In the genomic region with DNA sequence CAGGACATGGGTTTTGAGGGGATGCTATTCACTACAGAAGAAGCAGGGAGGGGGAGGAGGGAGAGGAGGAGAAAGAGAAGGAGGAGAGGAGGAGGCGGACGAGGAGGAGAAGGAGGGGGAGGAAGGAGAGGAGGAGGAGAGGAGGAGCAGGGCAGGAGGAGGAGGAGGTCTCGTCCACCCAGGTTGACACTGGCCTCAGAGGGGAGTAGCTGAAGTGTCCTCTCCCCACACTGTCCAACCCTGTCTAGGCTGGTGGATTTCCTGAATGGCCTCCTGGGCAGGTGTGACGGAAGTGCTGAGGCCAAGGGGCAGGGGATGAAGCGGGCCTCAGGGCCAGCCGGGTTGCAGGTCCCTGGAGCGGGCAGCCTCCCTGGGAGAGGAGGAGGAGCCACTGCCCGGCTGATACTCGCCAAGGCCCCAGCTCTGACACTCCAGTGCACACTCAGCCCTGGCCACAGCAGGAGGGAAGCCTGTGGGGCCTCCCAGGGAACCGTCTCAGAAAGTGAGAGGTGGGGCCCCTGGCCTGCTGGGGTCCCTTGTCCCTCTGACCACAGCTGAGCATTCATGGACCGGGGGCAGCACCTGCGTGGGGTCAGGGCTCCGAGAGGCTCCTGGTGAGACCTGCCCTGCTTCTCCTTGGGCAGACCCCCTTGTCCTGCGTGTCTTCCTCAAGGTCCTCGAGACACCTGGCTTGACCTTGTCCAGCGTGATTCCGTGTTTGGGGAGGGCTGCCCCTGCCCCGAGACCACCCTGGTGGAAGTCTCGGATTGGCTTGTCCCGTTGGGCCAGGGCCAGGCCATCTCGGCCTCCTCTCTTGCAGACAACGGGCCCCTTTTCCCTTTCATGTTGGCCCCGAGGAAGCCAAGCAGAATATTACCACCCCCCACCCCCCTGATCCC, we compare ENCODE assay signal across 15 cellular contexts.
DNase-seq lines count a peak whose midpoint lies in the region; ATAC-seq and TF ChIP-seq lines count a peak whose summit lies in the region.
"Had no signal": no experiment of that assay in that cellular context is flagged by ENCODE, and none has a peak within 500 bp of the region (broad histone marks: within the 10 kb centered on the region; RNA-seq: fewer than 3 reads in every experiment).

No MANE protein-coding gene starts in this region.

- TF ChIP-seq POLR2A in transverse colon (IDR thresholded peaks at IDR 0.05) = no peak

- H3K4me3 ChIP-seq in iPS-15b (ENCODE audit: low read depth, low read length) = no peak overlapping the region
- no peak overlapping the region for H3K4me3 ChIP-seq in subcutaneous abdominal adipose tissue (ENCODE audit: low read depth in 1 of 5, low read length in 5 of 5)
- H3K4me3 ChIP-seq in transverse colon = no peak overlapping the region
- H3K4me3 ChIP-seq: uterus had no signal

- H3K36me3 ChIP-seq in iPS-15b (ENCODE audit: control insufficient read depth, insufficient read depth, low read length) (no peaks in the 10 kb centered on the region), subcutaneous abdominal adipose tissue (ENCODE audit: control insufficient read depth in 5 of 5, insufficient read depth in 5 of 5, low read length in 5 of 5) (no peaks in the 10 kb centered on the region), transverse colon (no peaks in the 10 kb centered on the region)
- H3K36me3 ChIP-seq: uterus had no signal

- no peak overlapping the region for H3K4me3 Mint-ChIP-seq in activated CD4-positive, alpha-beta T cell treated with anti-CD3 and anti-CD28 coated beads, Interleukin-2, amount 10 ng/mL, durations not matched to agents 7 days and 5 days
- H3K4me3 Mint-ChIP-seq: HFFc6 had no signal

- ATAC-seq in GM18502 (IDR thresholded peaks at IDR 0.05; ENCODE audit: poor library complexity, unreplicated experiment) = no peak

- TF ChIP-seq EP300 in transverse colon (IDR thresholded peaks at IDR 0.05; ENCODE audit: low read depth) = no peak

- POLR2A ChIA-PET in activated CD4-positive, alpha-beta T cell treated with anti-CD3 and anti-CD28 coated beads, Interleukin-2, amount 10 ng/mL, durations not matched to agents 7 days and 5 days (lab: Charles Lee) = no interaction called here
- POLR2A ChIA-PET in RWPE1 (lab: Yijun Ruan, JAX; ENCODE audit: low non-redundant PET) = no interaction called here

- TF ChIP-seq CTCF in RWPE1 (conservative IDR thresholded peaks at IDR 0.05; ENCODE audit: low read depth) (no peak), transverse colon (IDR thresholded peaks at IDR 0.05) (no peak)

- H3K4me1 Mint-ChIP-seq in activated CD4-positive, alpha-beta T cell treated with anti-CD3 and anti-CD28 coated beads, Interleukin-2, amount 10 ng/mL, durations not matched to agents 7 days and 5 days = peaks cover 35% of the 10 kb centered on the region

- intact Hi-C loops in transverse colon (cut with DNase I; ENCODE audit: low total_unique reads) = no loop called here

- CTCF ChIA-PET in activated CD4-positive, alpha-beta T cell treated with anti-CD3 and anti-CD28 coated beads, Interleukin-2, amount 10 ng/mL, durations not matched to agents 7 days and 5 days (lab: Charles Lee) = interaction anchor here (2.1 kb wide), 1 partner anchor 10 kb away, joined by 9 read pairs; no protein-coding TSS in a partner anchor
- CTCF ChIA-PET in RWPE1 (lab: Yijun Ruan, JAX) = interaction anchor here (0.6 kb wide), 1 partner anchor 259 kb away, joined by 4 read pairs; no protein-coding TSS in a partner anchor

- no peaks in the 10 kb centered on the region for H3K27me3 Mint-ChIP-seq in activated CD4-positive, alpha-beta T cell treated with anti-CD3 and anti-CD28 coated beads, Interleukin-2, amount 10 ng/mL, durations not matched to agents 7 days and 5 days

- in situ Hi-C loops in transverse colon (cut with MboI; ENCODE audit: low pct_ligation_motif_present in 1 of 4, low pct_unique_long_range_greater_than_20kb in 1 of 4, low sequenced_read_pairs in 3 of 4) = no loop called here

- peak overlapping the region; percentile 58 for H3K27ac Mint-ChIP-seq in activated CD4-positive, alpha-beta T cell treated with anti-CD3 and anti-CD28 coated beads, Interleukin-2, amount 10 ng/mL, durations not matched to agents 7 days and 5 days
- H3K27ac Mint-ChIP-seq: HFFc6 had no signal

- peaks cover 3% of the 10 kb centered on the region for H3K4me1 ChIP-seq in iPS-15b (ENCODE audit: control insufficient read depth, insufficient read depth, low read length)
- H3K4me1 ChIP-seq in subcutaneous abdominal adipose tissue (ENCODE audit: control insufficient read depth in 5 of 5, insufficient read depth in 5 of 5, low read length in 5 of 5) = peaks cover 9 to 83% (median 56%) of the 10 kb centered on the region in 5 donors
- peaks cover 0 to 42% (median 8%) of the 10 kb centered on the region in 4 donors for H3K4me1 ChIP-seq in transverse colon
- H3K4me1 ChIP-seq: uterus had no signal

- DNase-seq in activated CD4-positive, alpha-beta T cell treated with anti-CD3 and anti-CD28 coated beads, Interleukin-2, amount 10 ng/mL, durations not matched to agents 7 days and 5 days = no peak
- DNase-seq in activated CD4-positive, alpha-beta T cell treated with anti-CD3 and anti-CD28 coated beads for 1 hour = no peak
- DNase-seq in RWPE1 (ENCODE audit: low spot score) (no peak), H4 (ENCODE audit: low spot score) (no peak), transverse colon (no peak)
- DNase-seq: activated CD4-positive, alpha-beta T cell treated with anti-CD3 and anti-CD28 coated beads, Interleukin-2, amount 50 U/mL, for 1 hour; activated gamma-delta T cell; cerebellar nuclear complex; NCI-H1930; T-helper 1 cell; uterus had no signal

- peak overlapping the region; percentile 71 for H3K27ac ChIP-seq in RWPE1
- H3K27ac ChIP-seq in subcutaneous abdominal adipose tissue (ENCODE audit: low read depth, low read length) = peak overlapping the region; percentile 41
- H3K27ac ChIP-seq in transverse colon = peak overlapping the region in 2 of 4 donors; percentile 10 to 11
- H3K27ac ChIP-seq: uterus had no signal

- H3K9me3 ChIP-seq in iPS-15b (ENCODE audit: control insufficient read depth, insufficient read depth, low read length) = no peaks in the 10 kb centered on the region
- H3K9me3 ChIP-seq in subcutaneous abdominal adipose tissue (ENCODE audit: control insufficient read depth in 5 of 5, low read length in 5 of 5) = no peaks in the 10 kb centered on the region
- no peaks in the 10 kb centered on the region for H3K9me3 ChIP-seq in transverse colon
- H3K9me3 ChIP-seq: uterus had no signal

- H3K36me3 Mint-ChIP-seq in activated CD4-positive, alpha-beta T cell treated with anti-CD3 and anti-CD28 coated beads, Interleukin-2, amount 10 ng/mL, durations not matched to agents 7 days and 5 days (ENCODE audit: low read depth) = no peaks in the 10 kb centered on the region

- H3K9me3 Mint-ChIP-seq in activated CD4-positive, alpha-beta T cell treated with anti-CD3 and anti-CD28 coated beads, Interleukin-2, amount 10 ng/mL, durations not matched to agents 7 days and 5 days = no peaks in the 10 kb centered on the region
- H3K9me3 Mint-ChIP-seq: HFFc6 had no signal

- no peaks in the 10 kb centered on the region for H3K27me3 ChIP-seq in iPS-15b (ENCODE audit: control insufficient read depth, insufficient read depth, low read length)
- H3K27me3 ChIP-seq in subcutaneous abdominal adipose tissue (ENCODE audit: control insufficient read depth in 5 of 5, insufficient read depth in 4 of 5, low read length in 5 of 5) = no peaks in the 10 kb centered on the region
- H3K27me3 ChIP-seq in transverse colon = no peaks in the 10 kb centered on the region
- H3K27me3 ChIP-seq: uterus had no signal

- H3K9ac ChIP-seq in iPS-15b (ENCODE audit: low read depth, low read length) (peak overlapping the region; percentile 24), subcutaneous abdominal adipose tissue (ENCODE audit: low read length in 5 of 5) (peak overlapping the region in 2 of 5 donors; percentile 35 to 48)

- WGBS in transverse colon (ENCODE audit: low coverage in 1 of 2), 2 donors = 60 to 66% methylated on average over 3 to 23 of the region's 23 CpGs
